ENCODE assay signal across 16 cellular contexts in the genomic region with DNA sequence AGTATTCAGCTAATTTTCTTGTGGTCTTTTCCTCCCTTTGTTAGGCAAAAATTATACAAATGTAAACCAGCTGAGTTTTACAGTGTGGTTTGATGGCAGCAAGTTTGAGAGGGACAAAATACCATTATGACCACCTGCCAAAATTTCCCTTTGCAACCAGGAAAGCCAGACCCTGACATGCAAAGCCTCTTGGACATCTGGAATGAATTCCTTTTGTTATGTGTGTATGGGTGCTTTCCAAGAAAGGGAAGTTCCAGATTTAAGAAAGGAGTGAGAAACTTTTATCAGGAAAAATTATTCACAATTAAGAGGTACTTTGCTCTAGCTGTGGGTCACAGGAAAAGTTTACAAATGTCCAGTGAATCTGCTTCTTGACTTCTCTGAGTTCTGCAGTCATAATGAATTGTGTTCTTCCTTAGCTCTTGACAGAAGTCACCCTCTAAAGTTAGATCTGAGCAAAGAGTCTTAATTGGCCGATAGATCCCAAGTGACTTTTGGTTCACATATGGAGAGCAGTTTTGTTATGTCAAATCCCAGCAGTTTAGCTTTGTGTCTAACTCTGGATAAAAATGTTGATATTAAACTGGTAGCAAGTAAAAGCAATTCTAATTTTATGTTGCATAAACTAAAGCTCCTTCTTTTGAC.
DNase-seq lines count a peak whose midpoint lies in the region; ATAC-seq and TF ChIP-seq lines count a peak whose summit lies in the region.
"Had no signal": no experiment of that assay in that cellular context is flagged by ENCODE, and none has a peak within 500 bp of the region (broad histone marks: within the 10 kb centered on the region; RNA-seq: fewer than 3 reads in every experiment).

No MANE protein-coding gene starts in this region.

- H3K27me3 ChIP-seq in IMR-90 (ENCODE audit: control insufficient read depth, insufficient read depth, low read length), result no peaks in the 10 kb centered on the region
- H3K27me3 ChIP-seq: neutrophil had no signal

- no peaks in the 10 kb centered on the region for H3K36me3 ChIP-seq in IMR-90 (ENCODE audit: control insufficient read depth, insufficient read depth, low read length)
- H3K36me3 ChIP-seq: neutrophil, thoracic aorta, WERI-Rb-1 had no signal

- no peak overlapping the region for H3K9ac ChIP-seq in IMR-90 (ENCODE audit: low read depth, low read length)

- peaks cover 51% of the 10 kb centered on the region for H3K4me1 Mint-ChIP-seq in nephron
- H3K4me1 Mint-ChIP-seq in activated CD8-positive, alpha-beta memory T cell treated with anti-CD3 and anti-CD28 coated beads, Interleukin-2, amount 10 ng/mL, durations not matched to agents 7 days and 5 days, result no peaks in the 10 kb centered on the region
- H3K4me1 Mint-ChIP-seq: activated T-helper 17 cell treated with anti-CD3 and anti-CD28 coated beads, Interleukin-2, amount 50 U/mL, for 72 hours had no signal

- no CpG with 5 or more reads among the region's 1 CpG for WGBS in IMR-90 (ENCODE audit: extremely low coverage in 2 of 2, insufficient read length in 1 of 2), 2 experiments

- H3K9me3 ChIP-seq in IMR-90 (ENCODE audit: control insufficient read depth, insufficient read depth, low read length), result no peaks in the 10 kb centered on the region
- H3K9me3 ChIP-seq: neutrophil, thoracic aorta had no signal

- no peak for TF ChIP-seq POLR2A in IMR-90 (IDR thresholded peaks at IDR 0.05; ENCODE audit: low read depth, low read length)

- no peak overlapping the region for H3K56ac ChIP-seq in IMR-90 (ENCODE audit: extremely low read depth, insufficient read depth, low read length)

- BruUV-seq in IMR-90 (replicated peaks; lab: Mats Ljungman, UMichigan), result no TSS peak

- H3K27me3 Mint-ChIP-seq in nephron (ENCODE audit: low read depth), result peaks cover 11% of the 10 kb centered on the region
- H3K27me3 Mint-ChIP-seq in activated CD8-positive, alpha-beta memory T cell treated with anti-CD3 and anti-CD28 coated beads, Interleukin-2, amount 10 ng/mL, durations not matched to agents 7 days and 5 days, result no peaks in the 10 kb centered on the region
- H3K27me3 Mint-ChIP-seq: activated T-helper 17 cell treated with anti-CD3 and anti-CD28 coated beads, Interleukin-2, amount 50 U/mL, for 72 hours; IgD-negative memory B cell had no signal

- in situ Hi-C loops in IMR-90 (cut with MboI; ENCODE audit: low sequenced_read_pairs), result no loop called here

- no peak overlapping the region for H3K27ac ChIP-seq in IMR-90 (ENCODE audit: insufficient read depth, low read length)
- H3K27ac ChIP-seq: neutrophil, thoracic aorta, WERI-Rb-1 had no signal

- no peak overlapping the region for H3K4me2 ChIP-seq in IMR-90 (ENCODE audit: low read depth, low read length)

- peak overlapping the region; percentile 1; the same call in 1 of the 2 replicates for H2BK20ac ChIP-seq in IMR-90 (ENCODE audit: low read depth, low read length)

- no peak overlapping the region for H3K4me3 ChIP-seq in IMR-90 (ENCODE audit: insufficient read depth, low read depth, low read length)
- H3K4me3 ChIP-seq in cardiac fibroblast (replicated peaks in 1 of 2; ENCODE audit: low read depth in 2 of 2, low read length in 2 of 2), result no peak overlapping the region
- H3K4me3 ChIP-seq: thoracic aorta had no signal

- no peak overlapping the region for H2AK5ac ChIP-seq in IMR-90 (ENCODE audit: low read depth, low read length)

- intact Hi-C loops in IMR-90 (cut with micrococcal nuclease), result loop anchor here (1.0 kb wide), 1 partner anchor 36 kb away; no protein-coding TSS in a partner anchor

- H2BK5ac ChIP-seq in IMR-90 (ENCODE audit: low read depth, low read length, poor library complexity, severe bottlenecking), result no peak overlapping the region

- no peak overlapping the region for H2BK15ac ChIP-seq in IMR-90 (ENCODE audit: low read depth, low read length)

- H3K14ac ChIP-seq in IMR-90 (replicated peaks; ENCODE audit: low read depth, low read length), result no peak overlapping the region

- H4K91ac ChIP-seq in IMR-90 (ENCODE audit: insufficient read depth, low read depth, low read length), result no peak overlapping the region

- H2BK120ac ChIP-seq in IMR-90 (ENCODE audit: low read depth, low read length), result no peak overlapping the region

- peak overlapping the region; percentile 42 to 87 (median 82) for H3K27ac Mint-ChIP-seq in nephron
- no peak overlapping the region for H3K27ac Mint-ChIP-seq in activated CD8-positive, alpha-beta memory T cell treated with anti-CD3 and anti-CD28 coated beads, Interleukin-2, amount 10 ng/mL, durations not matched to agents 7 days and 5 days
- H3K27ac Mint-ChIP-seq: activated T-helper 17 cell treated with anti-CD3 and anti-CD28 coated beads, Interleukin-2, amount 50 U/mL, for 72 hours; HFFc6; IgD-negative memory B cell had no signal

- DNase-seq in Daoy (ENCODE audit: low read depth) (peak; percentile 28), IMR-90 (peak; percentile 74), cardiac fibroblast (ENCODE audit: low read depth in 2 of 2) (peak; percentile 33 to 63), NCI-H226 (no peak)
- DNase-seq in activated CD8-positive, alpha-beta memory T cell treated with anti-CD3 and anti-CD28 coated beads, Interleukin-2, amount 10 ng/mL, durations not matched to agents 7 days and 5 days, result no peak
- DNase-seq: HFFc6, MV-4-11, NCI-H82, WERI-Rb-1 had no signal

- H2AFZ ChIP-seq in IMR-90 (replicated peaks; ENCODE audit: low read length, poor library complexity), result no peak overlapping the region

- TF ChIP-seq RAD21 in IMR-90 (IDR thresholded peaks at IDR 0.05; ENCODE audit: low read length), result no peak

- ATAC-seq in IMR-90 (ENCODE audit: low read depth) (no peak), GM18511 (IDR thresholded peaks at IDR 0.05; ENCODE audit: unreplicated experiment) (no peak), HG02798 (IDR thresholded peaks at IDR 0.05; ENCODE audit: poor library complexity, unreplicated experiment) (no peak)
- ATAC-seq in activated CD8-positive, alpha-beta memory T cell treated with anti-CD3 and anti-CD28 coated beads, Interleukin-2, amount 10 ng/mL, durations not matched to agents 7 days and 5 days, result no peak
- ATAC-seq: activated T-helper 17 cell treated with anti-CD3 and anti-CD28 coated beads, Interleukin-2, amount 50 U/mL, for 72 hours had no signal

- H4K5ac ChIP-seq in IMR-90 (ENCODE audit: low read depth, low read length), result no peak overlapping the region

- no peaks in the 10 kb centered on the region for H3K79me1 ChIP-seq in IMR-90 (ENCODE audit: low read depth in 1 of 2, low read length in 2 of 2)

- H4K20me1 ChIP-seq in IMR-90 (ENCODE audit: insufficient read depth, low read length), result no peaks in the 10 kb centered on the region

- H3K23ac ChIP-seq in IMR-90 (ENCODE audit: low read depth, low read length), result no peak overlapping the region

- CTCF ChIA-PET in IMR-90 (lab: Yijun Ruan, JAX), result no interaction called here
- CTCF ChIA-PET in activated CD8-positive, alpha-beta memory T cell treated with anti-CD3 and anti-CD28 coated beads, Interleukin-2, amount 10 ng/mL, durations not matched to agents 7 days and 5 days (lab: Charles Lee), result no interaction called here

- POLR2A ChIA-PET in IMR-90 (lab: Charles Lee; ENCODE audit: unreplicated experiment), result no interaction called here

- no peak overlapping the region for H3K4ac ChIP-seq in IMR-90 (ENCODE audit: low read depth, low read length)

- no peak overlapping the region for H3K4me3 Mint-ChIP-seq in nephron
- no peak overlapping the region for H3K4me3 Mint-ChIP-seq in activated CD8-positive, alpha-beta memory T cell treated with anti-CD3 and anti-CD28 coated beads, Interleukin-2, amount 10 ng/mL, durations not matched to agents 7 days and 5 days
- H3K4me3 Mint-ChIP-seq: activated T-helper 17 cell treated with anti-CD3 and anti-CD28 coated beads, Interleukin-2, amount 50 U/mL, for 72 hours; HFFc6; IgD-negative memory B cell had no signal

- H3K18ac ChIP-seq in IMR-90 (ENCODE audit: low read depth, low read length), result peak overlapping the region; percentile 29; the same call in 1 of the 2 replicates

- H2AK9ac ChIP-seq in IMR-90 (replicated peaks; ENCODE audit: low read depth, low read length, poor library complexity), result no peak overlapping the region

- TF ChIP-seq CTCF in IMR-90 (conservative IDR thresholded peaks at IDR 0.05; ENCODE audit: low read depth, low read length) (no peak), cardiac fibroblast (IDR thresholded peaks at IDR 0.05; ENCODE audit: low read depth, low read length) (no peak), nephron (IDR thresholded peaks at IDR 0.05; ENCODE audit: unreplicated experiment in 3 of 3) (no peak)

- dilution Hi-C loops in IMR-90 (cut with HindIII; ENCODE audit: low sequenced_read_pairs, unreplicated experiment), result no loop called here

- no peaks in the 10 kb centered on the region for H3K36me3 Mint-ChIP-seq in nephron (ENCODE audit: low read depth)
- H3K36me3 Mint-ChIP-seq in activated CD8-positive, alpha-beta memory T cell treated with anti-CD3 and anti-CD28 coated beads, Interleukin-2, amount 10 ng/mL, durations not matched to agents 7 days and 5 days, result no peaks in the 10 kb centered on the region
- H3K36me3 Mint-ChIP-seq: IgD-negative memory B cell had no signal

- no peaks in the 10 kb centered on the region for H3K9me3 Mint-ChIP-seq in nephron
- peaks cover 8% of the 10 kb centered on the region for H3K9me3 Mint-ChIP-seq in activated CD8-positive, alpha-beta memory T cell treated with anti-CD3 and anti-CD28 coated beads, Interleukin-2, amount 10 ng/mL, durations not matched to agents 7 days and 5 days (ENCODE audit: low read depth)
- H3K9me3 Mint-ChIP-seq: HFFc6 had no signal

- H3K4me1 ChIP-seq in IMR-90 (ENCODE audit: control insufficient read depth, insufficient read depth, low read length), result peaks cover 13% of the 10 kb centered on the region; the same call in 1 of the 2 replicates

- H4K8ac ChIP-seq in IMR-90 (ENCODE audit: low read depth in 2 of 2, low read length in 2 of 2), result no peak overlapping the region

- H3K9me1 ChIP-seq in IMR-90 (ENCODE audit: insufficient read depth, low read length), result peaks cover 5% of the 10 kb centered on the region; the same call in 1 of the 2 replicates

TF ChIP-seq in IMR-90, 13 proteins besides CTCF, POLR2A, EP300 and RAD21 (continues in another document):
- no peak for TF ChIP-seq SMC3 (IDR thresholded peaks at IDR 0.05; ENCODE audit: low read depth, low read length)
- no peak for TF ChIP-seq FOS (IDR thresholded peaks at IDR 0.05; ENCODE audit: low read depth, low read length)
- no peak for TF ChIP-seq NFE2L2 (IDR thresholded peaks at IDR 0.05; ENCODE audit: low read depth, low read length)
- no peak for TF ChIP-seq MXI1 (IDR thresholded peaks at IDR 0.05; ENCODE audit: borderline replicate concordance, low read depth, low read length)
- TF ChIP-seq, protein P1, sequence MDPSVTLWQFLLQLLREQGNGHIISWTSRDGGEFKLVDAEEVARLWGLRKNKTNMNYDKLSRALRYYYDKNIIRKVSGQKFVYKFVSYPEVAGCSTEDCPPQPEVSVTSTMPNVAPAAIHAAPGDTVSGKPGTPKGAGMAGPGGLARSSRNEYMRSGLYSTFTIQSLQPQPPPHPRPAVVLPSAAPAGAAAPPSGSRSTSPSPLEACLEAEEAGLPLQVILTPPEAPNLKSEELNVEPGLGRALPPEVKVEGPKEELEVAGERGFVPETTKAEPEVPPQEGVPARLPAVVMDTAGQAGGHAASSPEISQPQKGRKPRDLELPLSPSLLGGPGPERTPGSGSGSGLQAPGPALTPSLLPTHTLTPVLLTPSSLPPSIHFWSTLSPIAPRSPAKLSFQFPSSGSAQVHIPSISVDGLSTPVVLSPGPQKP (IDR thresholded peaks at IDR 0.05; ENCODE audit: borderline replicate concordance, low read depth, low read length), result no peak

Comparison
In these comparisons a context has a peak if more than half of its experiments do, and no peak if none do; other contexts are left out.
1. DNase-seq: peak in Daoy (single experiment), IMR-90 (single experiment) and cardiac fibroblast (2 of 2); none in activated CD8-positive, alpha-beta memory T cell treated with anti-CD3 and anti-CD28 coated beads, Interleukin-2, amount 10 ng/mL, durations not matched to agents 7 days and 5 days (single experiment) and NCI-H226 (single experiment).